Comparison of ENCODE assay signal across 7 cellular contexts in the genomic region with DNA sequence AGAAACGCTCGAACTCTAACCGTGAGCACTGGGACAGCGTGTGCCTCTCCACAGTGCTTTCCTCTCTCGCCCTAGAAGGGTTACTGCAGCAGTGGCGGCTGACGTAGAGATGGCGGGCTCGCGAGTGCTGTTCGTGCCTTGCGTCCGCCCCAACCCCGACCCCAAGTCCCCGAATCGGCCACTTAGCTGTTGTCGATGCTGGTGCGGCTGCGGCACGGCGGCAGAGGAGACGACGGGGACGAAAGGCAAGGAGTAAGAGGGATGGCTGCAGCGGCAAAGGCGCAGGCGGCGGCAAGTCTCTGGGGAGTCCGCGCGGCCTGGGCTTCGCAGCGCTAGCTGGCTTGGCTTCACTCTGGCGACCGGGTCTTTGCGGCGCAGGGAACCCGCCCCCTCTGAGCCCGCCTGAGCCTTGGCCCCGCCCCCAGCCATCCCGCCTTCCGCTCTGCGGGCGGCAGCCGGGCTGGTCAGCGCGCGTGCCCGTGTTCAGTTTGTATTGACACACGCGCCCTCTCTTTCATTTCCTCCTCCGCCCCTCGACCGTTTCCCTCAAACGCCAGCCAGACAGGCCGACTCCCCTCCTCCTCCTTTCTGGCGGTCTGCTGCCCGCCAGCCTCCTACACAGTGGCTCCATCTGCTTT. TPM values are rescaled to one million over a fixed set of nuclear protein-coding genes. Genes with fewer than 3 reads are reported as not detected.
A peak's percentile ranks its signal among the peaks of the same experiment; 100 is the strongest.
DNase-seq lines count a peak whose midpoint lies in the region; ATAC-seq and TF ChIP-seq lines count a peak whose summit lies in the region.

A gene (minus strand): TSS at position 354 of the 638 bp plus-strand sequence. CDS start 513 bp downstream, outside the sequence.

- no peaks in the 10 kb centered on the region for H3K9me3 ChIP-seq in hepatocyte (ENCODE audit: low read depth)

- no peaks in the 10 kb centered on the region for H3K9me2 ChIP-seq in hepatocyte (replicated peaks; ENCODE audit: insufficient read depth)

- H3K36me3 ChIP-seq in hepatocyte (replicated peaks; ENCODE audit: insufficient read depth, low read depth): no peaks in the 10 kb centered on the region

- TF ChIP-seq CTCF in hepatocyte (IDR thresholded peaks at IDR 0.05; ENCODE audit: poor library complexity): no peak

- intact Hi-C loops in T-helper 2 cell treated with Interferon-gamma antibody and Interleukin-4, amounts not matched to agents 100 ng/mL and 5 ng/mL, for 36 hours (cut with micrococcal nuclease): loop anchor here (1.0 to 10.0 kb wide), 4 partner anchors 210 to 1684 kb away; a partner anchor contains a TSS

- H3K27ac ChIP-seq in hepatocyte: peak within 1 kb of the TSS; percentile 89

- no peaks in the 10 kb centered on the region for H4K20me1 ChIP-seq in hepatocyte (ENCODE audit: insufficient read depth, poor library complexity, severe bottlenecking)

- peak within 1 kb of the TSS; percentile 80 for H3K4me3 ChIP-seq in hepatocyte

- peak within 1 kb of the TSS; percentile 77 for H3K4me2 ChIP-seq in hepatocyte

- H3K4me1 ChIP-seq in hepatocyte (ENCODE audit: insufficient read depth): peaks cover 4% of the 10 kb centered on the region

- H3K79me2 ChIP-seq in hepatocyte: peaks cover 4% of the 10 kb centered on the region

- peak; percentile 90 for DNase-seq in NCI-H146 treated with DMSO at 0.1 percent for 48 hours (lab: John Stamatoyannopoulos, UW; ENCODE audit: unreplicated experiment)
- peak; percentile 91 for DNase-seq in astrocyte of the hippocampus (ENCODE audit: low read depth, low spot score)
- DNase-seq in hepatocyte (ENCODE audit: low spot score): peak; percentile 92
- DNase-seq in renal cortical epithelial cell (ENCODE audit: low read depth): peak; percentile 56

- ATAC-seq in GM18498 (IDR thresholded peaks at IDR 0.05; ENCODE audit: unreplicated experiment): peak; percentile 94
- peak; percentile 88 for ATAC-seq in HG02870 (IDR thresholded peaks at IDR 0.05; ENCODE audit: unreplicated experiment)

- no peaks in the 10 kb centered on the region for H3K27me3 ChIP-seq in hepatocyte

- peak within 1 kb of the TSS; percentile 64 for H2AFZ ChIP-seq in hepatocyte

- WGBS in hepatocyte (ENCODE audit: low lambda C conversion rate, missing lambda C conversion rate): 37% methylated on average over 40 of the region's 58 CpGs

RNA-seq across cellular contexts. Expression of the gene that starts here (rescaled TPM):
- total RNA-seq in T-helper 2 cell treated with Interferon-gamma antibody and Interleukin-4, amounts not matched to agents 100 ng/mL and 5 ng/mL, for 36 hours: 13.7 and 14.4 TPM in 2 replicates
- total RNA-seq in hepatocyte (6.9 and 7.5 TPM in 2 replicates), renal cortical epithelial cell (1.7 and 2.9 TPM in 2 replicates)
- 3.6 and 3.7 TPM in 2 replicates for polyA plus RNA-seq in hepatocyte

Comparison
In these comparisons a context has a peak if more than half of its experiments do, and no peak if none do; other contexts are left out.
1. Peak in every context shown above with its lines: DNase-seq, ATAC-seq, H3K4me3 ChIP-seq and H3K27ac ChIP-seq.